ENCODE assay signal across 20 cellular contexts in genomic region chr7:98054585-98054984, GRCh38.
"Had no signal": no experiment of that assay in that cellular context is flagged by ENCODE, and none has a peak within 500 bp of the region (broad histone marks: within the 10 kb centered on the region; RNA-seq: fewer than 3 reads in every experiment).

No MANE protein-coding gene starts in this region.

- DNase-seq: activated CD4-positive, alpha-beta T cell treated with anti-CD3 and anti-CD28 coated beads for 4 hours; activated CD8-positive, alpha-beta T cell treated with anti-CD3 and anti-CD28 coated beads for 36 hours; activated effector memory CD4-positive, alpha-beta T cell treated with Interleukin-2 at 50 U/mL for 16 hours; activated naive CD4-positive, alpha-beta T cell treated with anti-CD3 and anti-CD28 coated beads, Interleukin-2, amount 50 U/mL, for 16 hours; activated T-cell treated with anti-CD3 and anti-CD28 coated beads, Interleukin-2, amount 50 U/mL, for 4 hours; glutamatergic neuron; left colon; lower lobe of right lung; nephron progenitor cell; occipital lobe; right cardiac atrium; stimulated activated CD4-positive, alpha-beta T cell treated with anti-CD3 and anti-CD28 coated beads, Interleukin-4, amount 100 ng/mL, for 4 hours; stimulated activated CD8-positive, alpha-beta memory T cell treated with anti-CD3 and anti-CD28 coated beads, Interleukin-4, amount 100 ng/mL, for 48 hours; stimulated activated naive CD8-positive, alpha-beta T cell treated with anti-CD3 and anti-CD28 coated beads, Interleukin-15, Interleukin-2, amounts not matched to agents 100 U/mL and 50 U/mL, for 24 hours had no signal

- H3K36me3 Mint-ChIP-seq: mesothelial cell of epicardium, type B pancreatic cell had no signal

- H3K4me3 Mint-ChIP-seq: activated CD8-positive, alpha-beta T cell treated with anti-CD3 and anti-CD28 coated beads for 36 hours; activated T-cell treated with anti-CD3 and anti-CD28 coated beads, Interleukin-2, amount 50 U/mL, for 4 hours; mesothelial cell of epicardium; nephron progenitor cell; T-helper 1 cell treated with Interleukin-12 subunit alpha and Interleukin-12 subunit beta and Interleukin-4 antibody, amounts not matched to agents 30 μg/mL and 1 μg/mL, for 36 hours; type B pancreatic cell had no signal

- H3K36me3 ChIP-seq: cardiac muscle cell, lower lobe of right lung had no signal

- H3K4me1 ChIP-seq: lower lobe of right lung had no signal

- H3K4me3 ChIP-seq: cardiac muscle cell, lower lobe of right lung, smooth muscle cell had no signal

- H3K27ac ChIP-seq: cardiac muscle cell, lower lobe of right lung had no signal

- H3K9me3 ChIP-seq: lower lobe of right lung had no signal

- H3K4me1 Mint-ChIP-seq: nephron progenitor cell had no signal

- H3K9me3 Mint-ChIP-seq: activated CD8-positive, alpha-beta T cell treated with anti-CD3 and anti-CD28 coated beads for 36 hours; activated T-cell treated with anti-CD3 and anti-CD28 coated beads, Interleukin-2, amount 50 U/mL, for 4 hours; mesothelial cell of epicardium; nephron progenitor cell; T-helper 1 cell treated with Interleukin-12 subunit alpha and Interleukin-12 subunit beta and Interleukin-4 antibody, amounts not matched to agents 30 μg/mL and 1 μg/mL, for 36 hours; type B pancreatic cell had no signal

- ATAC-seq: activated CD8-positive, alpha-beta T cell treated with anti-CD3 and anti-CD28 coated beads for 36 hours; activated T-cell treated with anti-CD3 and anti-CD28 coated beads, Interleukin-2, amount 50 U/mL, for 4 hours; left colon; lower lobe of right lung; right cardiac atrium; stimulated activated naive CD8-positive, alpha-beta T cell treated with anti-CD3 and anti-CD28 coated beads, Interleukin-15, Interleukin-2, amounts not matched to agents 100 U/mL and 50 U/mL, for 24 hours had no signal

- H3K27me3 ChIP-seq: cardiac muscle cell had no signal

- H3K27ac Mint-ChIP-seq: activated CD8-positive, alpha-beta T cell treated with anti-CD3 and anti-CD28 coated beads for 36 hours; mesothelial cell of epicardium; nephron progenitor cell; progenitor cell of endocrine pancreas; T-helper 1 cell treated with Interleukin-12 subunit alpha and Interleukin-12 subunit beta and Interleukin-4 antibody, amounts not matched to agents 30 μg/mL and 1 μg/mL, for 36 hours; type B pancreatic cell had no signal
